Comparison of ENCODE assay signal across 10 cellular contexts in the genomic region with DNA sequence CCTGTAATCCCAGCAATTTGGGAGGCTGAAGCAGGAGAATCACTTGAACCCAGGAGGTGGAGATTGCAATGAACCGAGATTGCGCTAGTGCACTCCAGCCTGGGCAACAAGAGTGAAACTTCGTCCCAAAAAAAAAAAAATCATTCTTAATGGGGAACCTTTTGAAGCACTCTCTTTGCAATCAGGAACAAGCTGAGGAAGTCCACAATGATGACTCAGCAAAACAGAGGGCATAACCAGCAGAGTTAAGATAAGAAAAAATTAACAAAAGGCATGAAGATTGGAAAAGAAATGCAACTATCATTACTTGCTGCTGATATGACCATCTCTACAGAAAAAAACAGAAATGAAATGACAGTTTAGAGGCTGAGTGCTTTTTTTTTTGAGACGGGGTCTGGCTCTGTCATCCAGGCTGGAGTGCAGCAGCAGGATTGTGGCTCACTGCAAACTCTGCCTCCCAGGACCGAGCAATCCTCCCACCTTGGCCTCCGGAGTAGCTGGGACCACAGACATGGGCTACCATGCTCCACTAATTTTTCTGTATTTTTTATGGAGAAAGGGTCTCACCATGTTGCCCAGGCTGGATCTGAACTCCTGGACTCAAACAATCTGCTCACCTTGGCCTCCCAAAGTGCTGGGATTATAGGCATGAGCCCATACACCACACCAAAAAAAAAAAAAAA.
DNase-seq lines count a peak whose midpoint lies in the region; ATAC-seq and TF ChIP-seq lines count a peak whose summit lies in the region.
"Had no signal": no experiment of that assay in that cellular context is flagged by ENCODE, and none has a peak within 500 bp of the region (broad histone marks: within the 10 kb centered on the region; RNA-seq: fewer than 3 reads in every experiment).

No MANE protein-coding gene starts in this region.

- H3K4me1 ChIP-seq in smooth muscle cell (ENCODE audit: low read depth), result peaks cover 8% of the 10 kb centered on the region

- DNase-seq in HFFc6 (no peak), SK-N-MC (ENCODE audit: low read depth, low spot score) (no peak), smooth muscle cell (lab: John Stamatoyannopoulos, UW; ENCODE audit: unreplicated experiment) (no peak), type B pancreatic cell (ENCODE audit: extremely low spot score, unreplicated experiment) (no peak)
- DNase-seq in effector memory CD8-positive, alpha-beta T cell, result no peak
- DNase-seq: cerebellar nuclear complex, left cardiac atrium had no signal

- H4K20me1 ChIP-seq in smooth muscle cell (ENCODE audit: low read depth), result no peaks in the 10 kb centered on the region

- H3K27me3 ChIP-seq in smooth muscle cell (ENCODE audit: low read depth), result no peaks in the 10 kb centered on the region

- H3K36me3 ChIP-seq in SK-N-MC (ENCODE audit: insufficient read depth, low read length) (peaks cover 48% of the 10 kb centered on the region), smooth muscle cell (ENCODE audit: low read depth) (no peaks in the 10 kb centered on the region)

- H3K27ac ChIP-seq in SK-N-MC, result peak overlapping the region; percentile 88
- H3K27ac ChIP-seq in smooth muscle cell (ENCODE audit: low read depth), result peak overlapping the region; percentile 37
- H3K27ac ChIP-seq: VCaP had no signal

- peak overlapping the region; percentile 0 for H3K9ac ChIP-seq in SK-N-MC (ENCODE audit: insufficient read length)
- H3K9ac ChIP-seq in smooth muscle cell (ENCODE audit: low read depth), result no peak overlapping the region

- H3K9me3 ChIP-seq in SK-N-MC (ENCODE audit: low read depth, low read length) (no peaks in the 10 kb centered on the region), smooth muscle cell (replicated peaks; ENCODE audit: low read depth) (no peaks in the 10 kb centered on the region)

- H2AFZ ChIP-seq in smooth muscle cell (ENCODE audit: low read depth), result no peak overlapping the region

- no peaks in the 10 kb centered on the region for H3K9me3 Mint-ChIP-seq in HFFc6
- no peaks in the 10 kb centered on the region for H3K9me3 Mint-ChIP-seq in effector memory CD8-positive, alpha-beta T cell
- no peaks in the 10 kb centered on the region for H3K9me3 Mint-ChIP-seq in type B pancreatic cell

- H3K4me3 Mint-ChIP-seq in HFFc6, result no peak overlapping the region
- peak overlapping the region; percentile 37 to 41 for H3K4me3 Mint-ChIP-seq in effector memory CD8-positive, alpha-beta T cell
- H3K4me3 Mint-ChIP-seq in type B pancreatic cell, result no peak overlapping the region

- H3K27me3 Mint-ChIP-seq in HFFc6 (ENCODE audit: insufficient read depth) (peaks cover 3% of the 10 kb centered on the region), type B pancreatic cell (no peaks in the 10 kb centered on the region)
- no peaks in the 10 kb centered on the region for H3K27me3 Mint-ChIP-seq in effector memory CD8-positive, alpha-beta T cell

- H3K4me3 ChIP-seq in SK-N-MC (peak overlapping the region; percentile 61), smooth muscle cell (no peak overlapping the region)

- H3K4me1 Mint-ChIP-seq in HFFc6 (ENCODE audit: low read depth), result peaks cover 13% of the 10 kb centered on the region
- H3K4me1 Mint-ChIP-seq in effector memory CD8-positive, alpha-beta T cell (ENCODE audit: low read depth in 2 of 2), result peaks cover 15 to 21% of the 10 kb centered on the region in 2 donors
- H3K4me1 Mint-ChIP-seq in type B pancreatic cell (ENCODE audit: unreplicated experiment), result peaks cover 4% of the 10 kb centered on the region

- H3F3A ChIP-seq in smooth muscle cell (ENCODE audit: low read depth), result peaks cover 12% of the 10 kb centered on the region

- H3K27ac Mint-ChIP-seq in HFFc6 (peak overlapping the region; percentile 42; the same call in 1 of the 2 replicates), type B pancreatic cell (no peak overlapping the region)
- H3K27ac Mint-ChIP-seq in effector memory CD8-positive, alpha-beta T cell, result peak overlapping the region; percentile 57 to 72

- peak overlapping the region; percentile 67 for H3K4me2 ChIP-seq in smooth muscle cell

- H3K79me2 ChIP-seq in smooth muscle cell (ENCODE audit: low read depth), result peaks cover 5% of the 10 kb centered on the region

- 45% methylated on average over 6 of the region's 6 CpGs for WGBS in smooth muscle cell (ENCODE audit: low lambda C conversion rate)

- TF ChIP-seq CTCF in HFFc6 (IDR thresholded peaks at IDR 0.05) (no peak), smooth muscle cell (IDR thresholded peaks at IDR 0.05; ENCODE audit: borderline replicate concordance, insufficient read depth, poor library complexity, severe bottlenecking) (no peak), type B pancreatic cell (conservative IDR thresholded peaks at IDR 0.05) (no peak)

- ATAC-seq in effector memory CD8-positive, alpha-beta T cell (replicated peaks), result peak; percentile 25
- ATAC-seq in GM18873 (IDR thresholded peaks at IDR 0.05; ENCODE audit: low FRiP score, unreplicated experiment) (no peak), HG03280 (IDR thresholded peaks at IDR 0.05; ENCODE audit: unreplicated experiment) (no peak)

- peaks cover 24% of the 10 kb centered on the region for H3K36me3 Mint-ChIP-seq in HFFc6 (ENCODE audit: low read depth)
- peaks cover 89% of the 10 kb centered on the region for H3K36me3 Mint-ChIP-seq in effector memory CD8-positive, alpha-beta T cell (ENCODE audit: insufficient read depth)
- H3K36me3 Mint-ChIP-seq in type B pancreatic cell, result peaks cover 13% of the 10 kb centered on the region

Comparison
In these comparisons a context has a peak if more than half of its experiments do, and no peak if none do; other contexts are left out.
1. H3K4me3 Mint-ChIP-seq: peak in effector memory CD8-positive, alpha-beta T cell (2 of 2); none in HFFc6 (single experiment) and type B pancreatic cell (single experiment).